In the genomic region with DNA sequence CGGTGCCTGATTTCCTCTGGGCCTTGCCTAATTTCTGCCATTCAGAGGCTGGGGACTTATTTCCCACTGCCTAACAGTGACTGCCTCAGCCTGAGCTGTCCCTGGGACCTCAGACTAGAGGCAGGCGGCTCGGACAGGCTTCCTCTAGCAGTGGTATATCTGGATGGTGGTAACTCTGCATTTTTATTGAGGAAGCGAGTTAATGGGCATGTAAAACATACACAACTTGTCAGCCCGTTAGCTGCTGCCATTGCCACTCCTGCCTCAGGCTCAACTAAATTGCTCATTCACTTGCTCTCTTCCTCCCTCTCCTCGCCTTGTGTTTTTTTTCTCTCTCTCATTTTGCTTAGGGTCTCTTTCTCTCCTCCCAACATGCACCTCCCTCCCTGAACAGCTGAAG, we compare ENCODE assay signal across 14 cellular contexts.
DNase-seq lines count a peak whose midpoint lies in the region; ATAC-seq and TF ChIP-seq lines count a peak whose summit lies in the region.
"Had no signal": no experiment of that assay in that cellular context is flagged by ENCODE, and none has a peak within 500 bp of the region (broad histone marks: within the 10 kb centered on the region; RNA-seq: fewer than 3 reads in every experiment).

No MANE protein-coding gene starts in this region.

- H3K4me1 Mint-ChIP-seq in nephron: peaks cover 34% of the 10 kb centered on the region
- H3K4me1 Mint-ChIP-seq: B cell had no signal

- H3K27ac Mint-ChIP-seq in nephron: peak overlapping the region in 2 of 3 experiments; percentile 50 to 72
- H3K27ac Mint-ChIP-seq: B cell; CD8-positive, alpha-beta T cell had no signal

- DNase-seq in ELF-1 (ENCODE audit: low read depth, low spot score) (peak; percentile 54), left colon (no peak), NCI-H1930 (lab: John Stamatoyannopoulos, UW) (no peak)
- no peak for DNase-seq in activated naive CD4-positive, alpha-beta T cell treated with Interleukin-2 at 50 U/mL for 16 hours
- DNase-seq: CD8-positive, alpha-beta T cell; DMS 273 treated with DMSO at 0.1 percent for 48 hours; DMS53; DND-41; EL; GOT3; H7 had no signal

- intact Hi-C loops in left colon (cut with DNase I, micrococcal nuclease): no loop called here

- H3K36me3 Mint-ChIP-seq in nephron (ENCODE audit: low read depth): no peaks in the 10 kb centered on the region
- H3K36me3 Mint-ChIP-seq: CD8-positive, alpha-beta T cell had no signal

- no peaks in the 10 kb centered on the region for H3K9me3 Mint-ChIP-seq in nephron
- H3K9me3 Mint-ChIP-seq: CD8-positive, alpha-beta T cell had no signal

- peak; percentile 80 for ATAC-seq in left colon
- no peak for ATAC-seq in HG03175 (IDR thresholded peaks at IDR 0.05; ENCODE audit: unreplicated experiment)
- ATAC-seq: CD8-positive, alpha-beta T cell had no signal

- no peak overlapping the region for H3K4me3 Mint-ChIP-seq in nephron
- H3K4me3 Mint-ChIP-seq: B cell; CD8-positive, alpha-beta T cell had no signal

- H3K27me3 Mint-ChIP-seq in nephron (ENCODE audit: low read depth): peaks cover 13% of the 10 kb centered on the region

- no peak for TF ChIP-seq CTCF in nephron (IDR thresholded peaks at IDR 0.05; ENCODE audit: unreplicated experiment in 3 of 3)
